Comparison of ENCODE assay signal across 1 cellular context in the genomic region with DNA sequence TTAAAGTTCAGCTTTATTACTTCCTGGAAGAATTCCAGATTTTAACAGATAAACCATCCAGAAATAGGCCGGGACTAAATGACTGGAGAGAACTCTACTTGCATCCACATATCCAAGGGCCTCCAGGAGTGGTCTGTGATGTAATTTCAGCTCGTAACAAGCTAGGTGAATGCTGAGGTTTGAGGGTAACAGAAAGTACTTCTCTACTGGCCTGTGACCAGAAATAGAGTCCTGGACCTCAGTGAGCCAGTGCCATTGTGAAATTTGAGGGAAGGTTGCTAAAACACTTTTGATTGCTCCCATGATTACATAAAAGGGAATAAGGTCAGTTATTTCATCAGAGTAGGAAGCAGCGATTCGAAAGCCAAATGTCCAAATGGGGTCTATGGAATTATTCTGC.
TF ChIP-seq lines count a peak whose summit lies in the region.

No MANE protein-coding gene starts in this region.

TF ChIP-seq in SK-N-SH treated with all-trans-retinoic acid at 6 μM for 48 hours, 23 proteins besides CTCF, POLR2A, EP300 and RAD21 (continued from another document):
- TF ChIP-seq, protein P1, sequence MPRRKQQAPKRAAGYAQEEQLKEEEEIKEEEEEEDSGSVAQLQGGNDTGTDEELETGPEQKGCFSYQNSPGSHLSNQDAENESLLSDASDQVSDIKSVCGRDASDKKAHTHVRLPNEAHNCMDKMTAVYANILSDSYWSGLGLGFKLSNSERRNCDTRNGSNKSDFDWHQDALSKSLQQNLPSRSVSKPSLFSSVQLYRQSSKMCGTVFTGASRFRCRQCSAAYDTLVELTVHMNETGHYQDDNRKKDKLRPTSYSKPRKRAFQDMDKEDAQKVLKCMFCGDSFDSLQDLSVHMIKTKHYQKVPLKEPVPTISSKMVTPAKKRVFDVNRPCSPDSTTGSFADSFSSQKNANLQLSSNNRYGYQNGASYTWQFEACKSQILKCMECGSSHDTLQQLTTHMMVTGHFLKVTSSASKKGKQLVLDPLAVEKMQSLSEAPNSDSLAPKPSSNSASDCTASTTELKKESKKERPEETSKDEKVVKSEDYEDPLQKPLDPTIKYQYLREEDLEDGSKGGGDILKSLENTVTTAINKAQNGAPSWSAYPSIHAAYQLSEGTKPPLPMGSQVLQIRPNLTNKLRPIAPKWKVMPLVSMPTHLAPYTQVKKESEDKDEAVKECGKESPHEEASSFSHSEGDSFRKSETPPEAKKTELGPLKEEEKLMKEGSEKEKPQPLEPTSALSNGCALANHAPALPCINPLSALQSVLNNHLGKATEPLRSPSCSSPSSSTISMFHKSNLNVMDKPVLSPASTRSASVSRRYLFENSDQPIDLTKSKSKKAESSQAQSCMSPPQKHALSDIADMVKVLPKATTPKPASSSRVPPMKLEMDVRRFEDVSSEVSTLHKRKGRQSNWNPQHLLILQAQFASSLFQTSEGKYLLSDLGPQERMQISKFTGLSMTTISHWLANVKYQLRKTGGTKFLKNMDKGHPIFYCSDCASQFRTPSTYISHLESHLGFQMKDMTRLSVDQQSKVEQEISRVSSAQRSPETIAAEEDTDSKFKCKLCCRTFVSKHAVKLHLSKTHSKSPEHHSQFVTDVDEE (CRISPR knock-in tag; IDR thresholded peaks at IDR 0.05), result no peak
- TF ChIP-seq GLIS3 (CRISPR knock-in tag; IDR thresholded peaks at IDR 0.05) (no peak), ZNF565 (CRISPR knock-in tag; conservative IDR thresholded peaks at IDR 0.05; ENCODE audit: low read depth) (no peak), ARNTL (CRISPR knock-in tag; IDR thresholded peaks at IDR 0.05; ENCODE audit: borderline replicate concordance, low read depth) (no peak)
